1 cellular context compared by ENCODE assay signal in the genomic region with DNA sequence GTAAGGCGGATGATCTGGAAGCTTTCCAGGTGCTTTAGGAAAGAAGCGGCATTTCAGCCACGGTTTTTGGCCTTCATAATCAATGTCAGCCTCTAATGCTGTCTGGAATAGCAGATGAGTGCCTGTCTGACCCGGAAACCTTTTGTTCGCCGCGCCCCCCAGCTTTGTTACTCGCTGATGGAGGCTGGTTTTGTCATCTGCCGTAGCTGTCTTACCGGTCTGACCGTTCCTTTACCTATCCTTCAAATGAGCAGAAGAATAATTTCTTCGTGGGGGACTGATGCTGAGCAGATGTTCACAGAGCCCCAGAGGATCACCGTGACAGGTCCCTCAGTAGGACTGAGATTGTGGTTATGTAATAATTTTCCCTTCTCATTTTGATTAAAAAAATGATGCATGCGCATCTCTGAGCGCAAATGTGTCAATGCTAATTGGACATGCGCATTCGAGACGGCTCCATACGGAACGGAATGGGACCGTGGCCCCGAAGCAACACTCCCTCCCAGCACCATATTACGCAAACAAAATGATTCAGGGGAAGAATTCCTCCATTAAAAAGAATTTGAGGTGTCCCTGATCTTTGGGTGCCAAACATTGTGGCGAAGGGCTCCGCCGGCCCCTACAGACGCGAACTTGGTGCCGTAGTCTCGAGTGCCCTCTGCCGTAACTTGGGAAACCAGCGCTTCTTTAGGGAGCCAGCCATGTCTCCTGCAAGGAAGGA.
TF ChIP-seq lines count a peak whose summit lies in the region.

No MANE protein-coding gene starts in this region.

TF ChIP-seq in WTC11, 78 proteins besides CTCF, POLR2A, EP300 and RAD21 (continued from another document):
- TF ChIP-seq, protein P1, sequence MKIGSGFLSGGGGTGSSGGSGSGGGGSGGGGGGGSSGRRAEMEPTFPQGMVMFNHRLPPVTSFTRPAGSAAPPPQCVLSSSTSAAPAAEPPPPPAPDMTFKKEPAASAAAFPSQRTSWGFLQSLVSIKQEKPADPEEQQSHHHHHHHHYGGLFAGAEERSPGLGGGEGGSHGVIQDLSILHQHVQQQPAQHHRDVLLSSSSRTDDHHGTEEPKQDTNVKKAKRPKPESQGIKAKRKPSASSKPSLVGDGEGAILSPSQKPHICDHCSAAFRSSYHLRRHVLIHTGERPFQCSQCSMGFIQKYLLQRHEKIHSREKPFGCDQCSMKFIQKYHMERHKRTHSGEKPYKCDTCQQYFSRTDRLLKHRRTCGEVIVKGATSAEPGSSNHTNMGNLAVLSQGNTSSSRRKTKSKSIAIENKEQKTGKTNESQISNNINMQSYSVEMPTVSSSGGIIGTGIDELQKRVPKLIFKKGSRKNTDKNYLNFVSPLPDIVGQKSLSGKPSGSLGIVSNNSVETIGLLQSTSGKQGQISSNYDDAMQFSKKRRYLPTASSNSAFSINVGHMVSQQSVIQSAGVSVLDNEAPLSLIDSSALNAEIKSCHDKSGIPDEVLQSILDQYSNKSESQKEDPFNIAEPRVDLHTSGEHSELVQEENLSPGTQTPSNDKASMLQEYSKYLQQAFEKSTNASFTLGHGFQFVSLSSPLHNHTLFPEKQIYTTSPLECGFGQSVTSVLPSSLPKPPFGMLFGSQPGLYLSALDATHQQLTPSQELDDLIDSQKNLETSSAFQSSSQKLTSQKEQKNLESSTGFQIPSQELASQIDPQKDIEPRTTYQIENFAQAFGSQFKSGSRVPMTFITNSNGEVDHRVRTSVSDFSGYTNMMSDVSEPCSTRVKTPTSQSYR (CRISPR knock-in tag; IDR thresholded peaks at IDR 0.05) = no peak
- TF ChIP-seq NR1H2 (CRISPR knock-in tag; IDR thresholded peaks at IDR 0.05) (no peak), PRRX2 (CRISPR knock-in tag; IDR thresholded peaks at IDR 0.05) (no peak), GTF2I (CRISPR knock-in tag; conservative IDR thresholded peaks at IDR 0.05) (no peak)
- TF ChIP-seq, protein P2, sequence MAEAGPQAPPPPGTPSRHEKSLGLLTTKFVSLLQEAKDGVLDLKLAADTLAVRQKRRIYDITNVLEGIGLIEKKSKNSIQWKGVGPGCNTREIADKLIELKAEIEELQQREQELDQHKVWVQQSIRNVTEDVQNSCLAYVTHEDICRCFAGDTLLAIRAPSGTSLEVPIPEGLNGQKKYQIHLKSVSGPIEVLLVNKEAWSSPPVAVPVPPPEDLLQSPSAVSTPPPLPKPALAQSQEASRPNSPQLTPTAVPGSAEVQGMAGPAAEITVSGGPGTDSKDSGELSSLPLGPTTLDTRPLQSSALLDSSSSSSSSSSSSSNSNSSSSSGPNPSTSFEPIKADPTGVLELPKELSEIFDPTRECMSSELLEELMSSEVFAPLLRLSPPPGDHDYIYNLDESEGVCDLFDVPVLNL (CRISPR knock-in tag; IDR thresholded peaks at IDR 0.05; ENCODE audit: borderline replicate concordance, low read depth) = no peak
